In the genomic region with DNA sequence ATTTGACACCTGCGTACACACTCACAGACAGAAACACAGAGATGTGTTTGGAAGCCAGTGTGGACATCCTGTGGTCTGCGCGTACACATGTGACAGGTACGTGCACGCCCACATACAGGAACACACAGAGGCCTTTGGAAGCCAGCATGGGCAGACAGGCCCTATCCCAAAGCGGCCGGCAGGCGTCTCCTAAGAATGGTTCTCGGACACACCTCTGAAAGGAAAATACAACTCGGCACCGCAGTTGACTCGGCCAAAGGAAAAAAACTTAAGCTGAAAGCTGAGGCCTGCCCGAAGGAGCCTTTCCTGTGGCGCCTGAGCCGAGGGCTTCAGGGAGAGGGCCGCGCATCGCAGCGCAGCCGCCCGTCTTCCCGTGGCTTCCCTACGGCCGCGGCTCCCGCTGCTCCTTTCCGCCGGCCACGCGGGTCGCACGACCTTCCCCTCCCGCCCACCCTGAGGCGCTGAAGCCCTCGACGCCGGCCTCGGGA, we compare ENCODE assay signal across 8 cellular contexts. TPM values are rescaled to one million over a fixed set of nuclear protein-coding genes. Genes with fewer than 3 reads are reported as not detected.
DNase-seq lines count a peak whose midpoint lies in the region; ATAC-seq, FAIRE-seq and TF ChIP-seq lines count a peak whose summit lies in the region.

No MANE protein-coding gene starts in this region.

- H3K4me1 Mint-ChIP-seq in activated T-cell treated with anti-CD3 and anti-CD28 coated beads, Interleukin-2, amount 50 U/mL, for 4 hours (ENCODE audit: low read depth), result peaks cover 31% of the 10 kb centered on the region

- peak overlapping the region; percentile 95 for H3K4me3 ChIP-seq in OCI-LY7 (ENCODE audit: low read depth, low read length, poor library complexity, severe bottlenecking)
- peak overlapping the region; percentile 99 for H3K4me3 ChIP-seq in neural cell (ENCODE audit: low read length)
- H3K4me3 ChIP-seq in thymus (ENCODE audit: low read length), result peak overlapping the region; percentile 93

- no peak overlapping the region for H2AFZ ChIP-seq in OCI-LY7 (ENCODE audit: low read length)
- H2AFZ ChIP-seq in neural cell (ENCODE audit: low read depth, low read length), result no peak overlapping the region

- H3K4me1 ChIP-seq in OCI-LY7 (ENCODE audit: insufficient read depth, low read length, poor library complexity, severe bottlenecking) (peaks cover 36% of the 10 kb centered on the region), thymus (ENCODE audit: control insufficient read depth, insufficient read depth, low read length) (peaks cover 9% of the 10 kb centered on the region)

- H3K4me2 ChIP-seq in OCI-LY7 (ENCODE audit: low read length) (peak overlapping the region; percentile 73), neural cell (ENCODE audit: low read length) (peak overlapping the region; percentile 19)

- H3K36me3 Mint-ChIP-seq in activated T-cell treated with anti-CD3 and anti-CD28 coated beads, Interleukin-2, amount 50 U/mL, for 4 hours (ENCODE audit: insufficient read depth), result peaks cover 18% of the 10 kb centered on the region

- TF ChIP-seq RAD21 in neural cell (conservative IDR thresholded peaks at IDR 0.05), result no peak

- intact Hi-C loops in OCI-LY7 (cut with micrococcal nuclease; ENCODE audit: unreplicated experiment), result loop anchor here (2.0 kb wide), 1 partner anchor 41 kb away; the partner anchor contains the start of gene RNASET2

- no TSS peak for BruUV-seq in OCI-LY7 (replicated peaks; lab: Mats Ljungman, UMichigan)

- H3K27ac ChIP-seq in OCI-LY7 (ENCODE audit: low read depth, low read length, poor library complexity, severe bottlenecking), result no peak overlapping the region
- no peak overlapping the region for H3K27ac ChIP-seq in neural cell (ENCODE audit: low read length)
- no peak overlapping the region for H3K27ac ChIP-seq in thymus (ENCODE audit: low read depth)

- DNase-seq in AG08395 (ENCODE audit: low spot score) (peak; percentile 65), GM18507 (ENCODE audit: extremely low spot score, insufficient read length, low read depth) (no peak), OCI-LY7 (ENCODE audit: low spot score) (peak; percentile 65), fibroblast of peridontal ligament (ENCODE audit: extremely low read depth) (peak; percentile 60)
- DNase-seq in activated T-cell treated with anti-CD3 and anti-CD28 coated beads, Interleukin-2, amount 50 U/mL, for 4 hours, result peak; percentile 23

- no peak for TF ChIP-seq EP300 in neural cell (conservative IDR thresholded peaks at IDR 0.05; ENCODE audit: poor library complexity, severe bottlenecking)

- TF ChIP-seq CTCF in OCI-LY7 (conservative IDR thresholded peaks at IDR 0.05; ENCODE audit: low read length), result no peak
- no peak for TF ChIP-seq CTCF in neural cell (IDR thresholded peaks at IDR 0.05; ENCODE audit: poor library complexity, severe bottlenecking)

- H4K20me1 ChIP-seq in OCI-LY7 (ENCODE audit: insufficient read depth, low read length) (peaks cover 9% of the 10 kb centered on the region), neural cell (ENCODE audit: insufficient read depth) (no peaks in the 10 kb centered on the region)

- H3K9me3 ChIP-seq in OCI-LY7 (ENCODE audit: low read length) (no peaks in the 10 kb centered on the region), neural cell (ENCODE audit: low read length) (peaks cover 3% of the 10 kb centered on the region), thymus (ENCODE audit: control insufficient read depth) (no peaks in the 10 kb centered on the region)

- H3K9me3 Mint-ChIP-seq in activated T-cell treated with anti-CD3 and anti-CD28 coated beads, Interleukin-2, amount 50 U/mL, for 4 hours, result no peaks in the 10 kb centered on the region

- no peaks in the 10 kb centered on the region for H3K27me3 ChIP-seq in neural cell (ENCODE audit: insufficient read depth, low read depth, low read length)
- no peaks in the 10 kb centered on the region for H3K27me3 ChIP-seq in thymus (ENCODE audit: control insufficient read depth, insufficient read depth)

- POLR2A ChIA-PET in OCI-LY7 (lab: Charles Lee), result interaction anchor here (0.5 kb wide), 1 partner anchor 39 kb away, joined by 4 read pairs; no protein-coding TSS in a partner anchor

- no peaks in the 10 kb centered on the region for H3K9me2 ChIP-seq in OCI-LY7 (ENCODE audit: insufficient read depth, low read length)
- no peaks in the 10 kb centered on the region for H3K9me2 ChIP-seq in neural cell (ENCODE audit: insufficient read depth, low read length)

- peak overlapping the region; percentile 80 for H3K4me3 Mint-ChIP-seq in activated T-cell treated with anti-CD3 and anti-CD28 coated beads, Interleukin-2, amount 50 U/mL, for 4 hours

- 7% methylated on average over 38 of the region's 38 CpGs for WGBS in thymus

- H3K79me2 ChIP-seq in OCI-LY7 (ENCODE audit: insufficient read depth, low read depth, low read length) (peaks cover 80% of the 10 kb centered on the region; the same call in 1 of the 2 replicates), neural cell (replicated peaks; ENCODE audit: insufficient read depth, low read length) (peaks cover 43% of the 10 kb centered on the region)

- H3K36me3 ChIP-seq in OCI-LY7 (ENCODE audit: insufficient read depth, low read length) (peaks cover 63% of the 10 kb centered on the region), neural cell (ENCODE audit: insufficient read depth, low read length) (no peaks in the 10 kb centered on the region), thymus (ENCODE audit: control insufficient read depth, insufficient read depth) (no peaks in the 10 kb centered on the region)

- CTCF ChIA-PET in OCI-LY7 (lab: Charles Lee; ENCODE audit: unreplicated experiment), result no interaction called here

- ATAC-seq in HG03432 (IDR thresholded peaks at IDR 0.05; ENCODE audit: unreplicated experiment), result peak; percentile 31
- ATAC-seq in activated T-cell treated with anti-CD3 and anti-CD28 coated beads, Interleukin-2, amount 50 U/mL, for 4 hours, result peak in 1 of 2 donors; percentile 3

- peak overlapping the region; percentile 29 for H3K9ac ChIP-seq in neural cell (ENCODE audit: low read length)

- FAIRE-seq in GM18507 (lab: Jason Lieb, UNC), result peak; percentile 67

- H3F3A ChIP-seq in neural cell (ENCODE audit: insufficient read depth, low read length, poor library complexity, severe bottlenecking), result no peaks in the 10 kb centered on the region

- no peaks in the 10 kb centered on the region for H3K27me3 Mint-ChIP-seq in activated T-cell treated with anti-CD3 and anti-CD28 coated beads, Interleukin-2, amount 50 U/mL, for 4 hours (ENCODE audit: low read depth)

TF ChIP-seq in neural cell, 6 proteins besides CTCF, POLR2A, EP300 and RAD21:
- TF ChIP-seq POLR2AphosphoS5 (IDR thresholded peaks at IDR 0.05) (no peak), MXI1 (conservative IDR thresholded peaks at IDR 0.05; ENCODE audit: poor library complexity, severe bottlenecking) (no peak), TAF1 (IDR thresholded peaks at IDR 0.05; ENCODE audit: low read depth) (no peak), REST (IDR thresholded peaks at IDR 0.05; ENCODE audit: borderline replicate concordance) (no peak), SMC3 (conservative IDR thresholded peaks at IDR 0.05; ENCODE audit: poor library complexity) (no peak), EZH2 (IDR thresholded peaks at IDR 0.05; ENCODE audit: borderline replicate concordance, insufficient read depth, low read length, poor library complexity, severe bottlenecking) (no peak)

RNA-seq across cellular contexts. Expression of gene CEP43, which starts 1.4 kb away (rescaled TPM):
- 41.2 and 48.1 TPM in 2 replicates for total RNA-seq in OCI-LY7 (2014; rRNA removed; shearing (Covaris generic))
- total RNA-seq in OCI-LY7 (2022), result 34.3 and 40.4 TPM in 2 replicates
- total RNA-seq in activated T-cell treated with anti-CD3 and anti-CD28 coated beads, Interleukin-2, amount 50 U/mL, for 4 hours, result 10 to 100 TPM; 19.5 to 20.2 (median 19.5) TPM
- polyA plus RNA-seq in neural cell (68.1 and 78.2 TPM in 2 replicates), thymus (15.8 TPM)
- 45.5 and 47.0 TPM in 2 replicates for polyA minus RNA-seq in neural cell

RNA-seq across cellular contexts. Expression of gene RNASET2, which starts 41.5 kb away (rescaled TPM):
- 71.7 and 87.1 TPM in 2 replicates for total RNA-seq in OCI-LY7 (2014; rRNA removed; shearing (Covaris generic))
- 73.0 and 105 TPM in 2 replicates for total RNA-seq in OCI-LY7 (2022)
- 10 to 100 TPM; 43.7 to 67.3 (median 49.4) TPM for total RNA-seq in activated T-cell treated with anti-CD3 and anti-CD28 coated beads, Interleukin-2, amount 50 U/mL, for 4 hours
- polyA plus RNA-seq in neural cell (68.3 and 73.9 TPM in 2 replicates), thymus (151 TPM)
- polyA minus RNA-seq in neural cell, result 31.1 and 37.5 TPM in 2 replicates
